8 cellular contexts compared by ENCODE assay signal in the genomic region with DNA sequence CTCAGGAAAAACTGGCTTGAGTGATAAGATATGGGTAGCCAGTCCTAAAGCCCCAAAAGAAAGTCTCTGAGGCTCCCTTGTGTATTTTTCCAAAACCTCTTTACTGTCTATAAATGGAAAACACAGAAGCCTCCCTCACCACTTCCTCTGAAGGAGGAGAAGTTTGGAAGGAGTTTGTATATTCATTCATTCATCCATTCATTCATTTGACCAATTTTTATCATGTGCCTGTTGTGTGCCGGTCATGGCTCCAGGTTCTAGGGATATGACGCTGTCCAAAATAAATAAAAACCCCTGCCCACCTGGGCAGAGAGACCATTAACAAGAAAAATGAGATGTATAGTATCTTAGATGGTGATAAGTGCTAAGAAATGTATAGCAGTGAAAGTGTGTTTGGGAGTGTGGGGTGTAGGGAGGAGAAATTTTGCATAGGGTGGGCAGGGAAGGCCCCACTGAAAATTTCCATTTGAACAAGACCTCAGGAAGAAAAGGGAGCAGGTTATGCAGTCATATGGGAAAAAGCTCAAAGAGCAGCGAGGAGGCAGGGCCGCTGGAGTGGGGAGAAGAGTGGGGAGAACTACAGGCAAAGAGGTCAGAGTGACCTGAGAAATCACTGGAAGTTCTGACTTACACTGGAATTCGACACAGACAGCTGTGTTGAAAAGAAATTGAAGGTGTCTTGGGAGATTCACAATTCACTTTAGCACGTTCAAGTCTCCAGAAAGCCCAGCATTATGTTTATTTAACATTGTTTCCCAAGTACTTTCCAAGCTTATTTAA. TPM values are rescaled to one million over a fixed set of nuclear protein-coding genes. Genes with fewer than 3 reads are reported as not detected.
DNase-seq lines count a peak whose midpoint lies in the region; ATAC-seq and TF ChIP-seq lines count a peak whose summit lies in the region.

No MANE protein-coding gene starts in this region.

- H3K4me2 ChIP-seq in Loucy (ENCODE audit: low read depth, low read length, poor library complexity, severe bottlenecking), result no peak overlapping the region

- H3K4me1 Mint-ChIP-seq in brain, result peaks cover 49% of the 10 kb centered on the region

- TF ChIP-seq POLR2A in heart left ventricle (IDR thresholded peaks at IDR 0.05), result no peak
- no peak for TF ChIP-seq POLR2A in gastrocnemius medialis (IDR thresholded peaks at IDR 0.05)

- H2AFZ ChIP-seq in Loucy (ENCODE audit: low read length), result no peak overlapping the region

- H3K36me3 Mint-ChIP-seq in brain, result no peaks in the 10 kb centered on the region

- H3K9me3 Mint-ChIP-seq in brain, result peaks cover 0 to 2% (median 0%) of the 10 kb centered on the region in 5 experiments

- in situ Hi-C loops in gastrocnemius medialis (cut with MboI; ENCODE audit: low sequenced_read_pairs in 4 of 4), result loop anchor here (10.0 kb wide), 2 partner anchors 199 to 289 kb away; no protein-coding TSS in a partner anchor

- peak in 1 of 12 donors; percentile 25 for TF ChIP-seq CTCF in heart left ventricle (IDR thresholded peaks at IDR 0.05)
- TF ChIP-seq CTCF in Loucy (conservative IDR thresholded peaks at IDR 0.05; ENCODE audit: low read length), result peak; percentile 10; the same call in 1 of the 2 replicates
- peak in 1 of 2 experiments; percentile 36 for TF ChIP-seq CTCF in brain (conservative IDR thresholded peaks at IDR 0.05)
- TF ChIP-seq CTCF in gastrocnemius medialis (IDR thresholded peaks at IDR 0.05 in 4 of 5, conservative IDR thresholded peaks at IDR 0.05 in 1 of 5), result peak in 2 of 5 experiments; percentile 1 to 2
- TF ChIP-seq CTCF in mucosa of descending colon (IDR thresholded peaks at IDR 0.05), result no peak

- H3F3A ChIP-seq in Loucy (ENCODE audit: low read depth), result no peaks in the 10 kb centered on the region

- H3K9me3 ChIP-seq in heart left ventricle (no peaks in the 10 kb centered on the region), Loucy (ENCODE audit: insufficient read depth, low read depth, low read length) (no peaks in the 10 kb centered on the region), gastrocnemius medialis (no peaks in the 10 kb centered on the region), mucosa of descending colon (no peaks in the 10 kb centered on the region)

- H3K4me3 ChIP-seq in heart left ventricle (no peak overlapping the region), Loucy (ENCODE audit: low read length, poor library complexity, severe bottlenecking) (no peak overlapping the region), gastrocnemius medialis (no peak overlapping the region), mucosa of descending colon (no peak overlapping the region)

- no peaks in the 10 kb centered on the region for H3K36me3 ChIP-seq in heart left ventricle
- no peaks in the 10 kb centered on the region for H3K36me3 ChIP-seq in Loucy (ENCODE audit: insufficient read depth, low read length)
- no peaks in the 10 kb centered on the region for H3K36me3 ChIP-seq in gastrocnemius medialis
- no peaks in the 10 kb centered on the region for H3K36me3 ChIP-seq in mucosa of descending colon (ENCODE audit: low read depth)

- H3K9ac ChIP-seq in Loucy (ENCODE audit: low read depth, low read length, poor library complexity, severe bottlenecking), result no peak overlapping the region

- H3K27ac ChIP-seq in heart left ventricle (peak overlapping the region in 8 of 12 donors; percentile 44 to 96 (median 81)), gastrocnemius medialis (peak overlapping the region; percentile 91 to 95 (median 92)), caudate nucleus (ENCODE audit: low read depth, low read length) (no peak overlapping the region)

- peaks cover 14% of the 10 kb centered on the region for H3K27me3 Mint-ChIP-seq in brain

- H3K27ac Mint-ChIP-seq in brain, result peak overlapping the region in 2 of 5 experiments; percentile 80 to 81

- no peak for DNase-seq in heart left ventricle
- DNase-seq in left cardiac atrium, result no peak
- no peak for DNase-seq in gastrocnemius medialis
- no peak for DNase-seq in mucosa of descending colon
- DNase-seq in caudate nucleus (lab: John Stamatoyannopoulos, UW), result no peak

- no peak for ATAC-seq in heart left ventricle
- no peak for ATAC-seq in left cardiac atrium
- no peak for ATAC-seq in gastrocnemius medialis
- ATAC-seq in GM21529 (IDR thresholded peaks at IDR 0.05; ENCODE audit: unreplicated experiment), result no peak
- no peak for ATAC-seq in mucosa of descending colon

- peak overlapping the region in 4 of 5 experiments; percentile 15 to 80 (median 40) for H3K4me3 Mint-ChIP-seq in brain

- H3K9me2 ChIP-seq in Loucy (replicated peaks; ENCODE audit: low read depth, low read length), result no peaks in the 10 kb centered on the region

- H3K4me1 ChIP-seq in heart left ventricle, result peaks cover 0 to 57% (median 26%) of the 10 kb centered on the region in 12 donors
- H3K4me1 ChIP-seq in Loucy (ENCODE audit: insufficient read depth, low read length, poor library complexity, severe bottlenecking), result peaks cover 31% of the 10 kb centered on the region
- H3K4me1 ChIP-seq in gastrocnemius medialis, result peaks cover 41 to 43% of the 10 kb centered on the region in 2 donors
- H3K4me1 ChIP-seq in mucosa of descending colon (ENCODE audit: low read depth), result peaks cover 1% of the 10 kb centered on the region

- 47 to 52% (median 49%) methylated on average over 6 of the region's 6 CpGs for WGBS in heart left ventricle, 4 donors

- no peaks in the 10 kb centered on the region for H4K20me1 ChIP-seq in Loucy (ENCODE audit: insufficient read depth, low read length, poor library complexity, severe bottlenecking)

- H3K79me2 ChIP-seq in Loucy (ENCODE audit: insufficient read depth, low read length), result no peaks in the 10 kb centered on the region

- intact Hi-C loops in heart left ventricle (cut with DNase I), result loop anchor here (1.0 to 10.0 kb wide), 15 partner anchors 139 to 501 kb away; a partner anchor contains a TSS
- intact Hi-C loops in left cardiac atrium (cut with DNase I), result loop anchor here in 1 of 2 donors (2.0 to 10.0 kb wide), 3 partner anchors 201 to 499 kb away; no protein-coding TSS in a partner anchor
- intact Hi-C loops in gastrocnemius medialis (cut with DNase I; ENCODE audit: low total_unique reads), result loop anchor here (1.0 to 10.0 kb wide), 5 partner anchors 27 to 501 kb away; no protein-coding TSS in a partner anchor
- intact Hi-C loops in mucosa of descending colon (cut with DNase I, micrococcal nuclease), result loop anchor here (5.0 to 10.0 kb wide), 2 partner anchors 199 to 201 kb away; no protein-coding TSS in a partner anchor

- H3K27me3 ChIP-seq in heart left ventricle (no peaks in the 10 kb centered on the region), Loucy (ENCODE audit: insufficient read depth, low read length, poor library complexity, severe bottlenecking) (no peaks in the 10 kb centered on the region), gastrocnemius medialis (no peaks in the 10 kb centered on the region)

RNA-seq across cellular contexts. Expression of a gene that starts 6.1 kb away (rescaled TPM):
- total RNA-seq in heart left ventricle (100 to 1,000 TPM in 5 of 9 donors, 10 to 100 TPM in 4; 68.6 to 145 (median 103) TPM), left cardiac atrium (10 to 100 TPM; 35.8 to 74.3 TPM), gastrocnemius medialis (100 to 1,000 TPM in 2 of 4 donors, 10 to 100 TPM in 2; 79.1 to 182 (median 92.0) TPM), mucosa of descending colon (10 to 100 TPM; 56.0 to 99.3 (median 99.0) TPM)
- polyA plus RNA-seq in heart left ventricle (100 to 1,000 TPM in 1 of 2 donors, 10 to 100 TPM in 1; 57.1 to 128 TPM), brain (ENCODE audit: insufficient read depth, low read depth, low replicate concordance) (6.4 TPM)

RNA-seq across cellular contexts. Expression of a gene that starts 48.8 kb away (rescaled TPM):
- 1,000 to 10,000 TPM in 3 of 9 donors, 100 to 1,000 TPM in 6; 435 to 1,392 (median 837) TPM for total RNA-seq in heart left ventricle
- polyA plus RNA-seq in heart left ventricle, result 100 to 1,000 TPM; 192 to 904 TPM
- total RNA-seq in left cardiac atrium, result 100 to 1,000 TPM; 483 to 653 TPM
- 187 TPM for polyA plus RNA-seq in brain (ENCODE audit: insufficient read depth, low read depth, low replicate concordance)
- 100 to 1,000 TPM; 271 to 656 (median 557) TPM for total RNA-seq in gastrocnemius medialis
- total RNA-seq in mucosa of descending colon, result 100 to 1,000 TPM; 132 to 238 (median 147) TPM
